7 cellular contexts compared by ENCODE assay signal in genomic region chr20:62791301-62792181, GRCh38. TPM values are rescaled to one million over a fixed set of nuclear protein-coding genes. Genes with fewer than 3 reads are reported as not detected.
DNase-seq lines count a peak whose midpoint lies in the region; ATAC-seq and TF ChIP-seq lines count a peak whose summit lies in the region.

No MANE protein-coding gene starts in this region.

- intact Hi-C loops in ascending aorta (cut with DNase I) (loop anchor here (1.0 to 10.0 kb wide), 9 partner anchors 71 to 1073 kb away; partner anchors contain the start of genes ABHD16B, CABLES2, LSM14B and TAF4), gastrocnemius medialis (cut with DNase I; ENCODE audit: low total_unique reads) (loop anchor here (1.0 to 10.0 kb wide), 5 partner anchors 123 to 423 kb away; partner anchors contain the start of genes CABLES2, DIDO1 and YTHDF1)

- no peak for TF ChIP-seq POLR2A in gastrocnemius medialis (IDR thresholded peaks at IDR 0.05)

- ATAC-seq in gastrocnemius medialis (no peak), GM21619 (IDR thresholded peaks at IDR 0.05; ENCODE audit: unreplicated experiment) (no peak)

- H3K9me3 ChIP-seq in ascending aorta (no peaks in the 10 kb centered on the region), gastrocnemius medialis (no peaks in the 10 kb centered on the region)

- H3K27ac ChIP-seq in ascending aorta, result no peak overlapping the region
- H3K27ac ChIP-seq in gastrocnemius medialis, result no peak overlapping the region

- in situ Hi-C loops in GM13977 (cut with MboI; ENCODE audit: low pct_unique_long_range_greater_than_20kb, low sequenced_read_pairs, unreplicated experiment), result no loop called here
- in situ Hi-C loops in gastrocnemius medialis (cut with MboI; ENCODE audit: low sequenced_read_pairs in 4 of 4), result loop anchor here in 1 of 4 donors (25.0 kb wide), 1 partner anchor 129 kb away; no protein-coding TSS in a partner anchor

- TF ChIP-seq CTCF in GM13977 (IDR thresholded peaks at IDR 0.05; ENCODE audit: extremely low read depth, insufficient read depth, missing control alignments) (peak; percentile 90), ascending aorta (IDR thresholded peaks at IDR 0.05) (peak; percentile 66 to 80 (median 76)), gastrocnemius medialis (IDR thresholded peaks at IDR 0.05 in 4 of 5, conservative IDR thresholded peaks at IDR 0.05 in 1 of 5) (peak; percentile 55 to 80 (median 77))

- no peak overlapping the region for H3K4me3 ChIP-seq in ascending aorta
- H3K4me3 ChIP-seq in gastrocnemius medialis, result no peak overlapping the region

- DNase-seq in GM13977 (ENCODE audit: low spot score) (peak; percentile 87), NCI-H2029 treated with DMSO at 0.1 percent for 48 hours (lab: John Stamatoyannopoulos, UW) (peak; percentile 80), T-helper 2 cell (peak in 4 of 5 experiments; percentile 50 to 77 (median 55)), ascending aorta (ENCODE audit: low spot score in 2 of 2) (peak; percentile 43 to 88), hepatic stellate cell (ENCODE audit: low spot score) (peak; percentile 90), gastrocnemius medialis (peak in 1 of 2 donors; percentile 61)

- peaks cover 4 to 9% of the 10 kb centered on the region in 2 donors for H3K4me1 ChIP-seq in ascending aorta
- H3K4me1 ChIP-seq in gastrocnemius medialis, result peaks cover 7 to 9% of the 10 kb centered on the region in 2 donors

- H3K27me3 ChIP-seq in ascending aorta (no peaks in the 10 kb centered on the region), gastrocnemius medialis (no peaks in the 10 kb centered on the region)

- H3K36me3 ChIP-seq in ascending aorta (no peaks in the 10 kb centered on the region), gastrocnemius medialis (no peaks in the 10 kb centered on the region)

RNA-seq across cellular contexts. Expression of gene MRGBP, which starts 4.7 kb away (rescaled TPM):
- total RNA-seq in ascending aorta (5.7 TPM), gastrocnemius medialis (1 to 10 TPM; 7.8 to 9.8 (median 8.2) TPM)

RNA-seq across cellular contexts. Expression of gene OGFR, which starts 13.1 kb away (rescaled TPM):
- total RNA-seq in ascending aorta (77.4 TPM), gastrocnemius medialis (10 to 100 TPM; 21.9 to 52.1 (median 40.5) TPM)

RNA-seq across cellular contexts. Expression of gene COL9A3, which starts 25.3 kb away (rescaled TPM):
- total RNA-seq in ascending aorta (13.8 TPM), gastrocnemius medialis (1 to 10 TPM in 2 of 4 donors, under 1 TPM in 2; 0.41 to 4.1 (median 1.6) TPM)
